In the genomic region with DNA sequence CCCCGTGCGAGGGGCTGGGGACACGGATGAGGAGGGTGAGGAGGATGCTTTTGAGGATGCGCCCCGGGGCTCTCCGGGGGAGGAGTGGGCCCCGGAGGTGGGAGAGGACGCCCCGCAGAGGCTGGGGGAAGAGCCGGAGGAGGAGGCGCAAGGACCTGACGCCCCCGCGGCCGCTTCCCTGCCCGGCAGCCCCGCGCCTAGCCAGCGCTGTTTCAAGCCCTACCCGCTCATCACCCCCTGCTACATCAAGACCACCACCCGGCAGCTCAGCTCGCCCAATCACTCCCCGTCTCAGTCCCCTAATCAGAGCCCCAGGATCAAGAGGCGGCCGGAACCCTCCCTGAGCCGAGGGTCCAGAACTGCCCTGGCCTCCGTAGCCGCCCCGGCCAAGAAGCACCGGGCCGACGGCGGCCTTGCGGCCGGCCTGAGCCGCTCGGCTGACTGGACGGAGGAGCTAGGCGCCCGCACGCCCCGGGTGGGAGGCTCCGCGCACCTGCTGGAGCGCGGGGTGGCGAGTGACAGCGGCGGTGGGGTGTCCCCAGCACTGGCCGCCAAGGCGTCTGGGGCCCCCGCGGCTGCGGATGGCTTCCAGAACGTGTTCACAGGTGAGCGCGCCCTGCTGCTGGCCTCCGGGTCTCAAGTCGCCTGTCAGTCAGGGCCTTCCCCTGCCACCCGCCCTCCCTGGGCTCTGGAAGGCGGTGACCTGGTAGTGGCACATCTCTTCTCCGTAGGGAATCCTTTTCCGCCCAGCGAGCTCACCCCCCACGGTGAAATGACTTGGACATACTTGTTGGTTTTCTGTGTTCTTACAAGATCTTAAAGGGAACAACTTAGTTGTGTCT, we compare ENCODE assay signal across 1 cellular context.
TF ChIP-seq lines count a peak whose summit lies in the region.

No MANE protein-coding gene starts in this region.

TF ChIP-seq in HEK293, 187 proteins besides CTCF, POLR2A, EP300 and RAD21 (continued from another document and continues in another):
- TF ChIP-seq, protein P1, sequence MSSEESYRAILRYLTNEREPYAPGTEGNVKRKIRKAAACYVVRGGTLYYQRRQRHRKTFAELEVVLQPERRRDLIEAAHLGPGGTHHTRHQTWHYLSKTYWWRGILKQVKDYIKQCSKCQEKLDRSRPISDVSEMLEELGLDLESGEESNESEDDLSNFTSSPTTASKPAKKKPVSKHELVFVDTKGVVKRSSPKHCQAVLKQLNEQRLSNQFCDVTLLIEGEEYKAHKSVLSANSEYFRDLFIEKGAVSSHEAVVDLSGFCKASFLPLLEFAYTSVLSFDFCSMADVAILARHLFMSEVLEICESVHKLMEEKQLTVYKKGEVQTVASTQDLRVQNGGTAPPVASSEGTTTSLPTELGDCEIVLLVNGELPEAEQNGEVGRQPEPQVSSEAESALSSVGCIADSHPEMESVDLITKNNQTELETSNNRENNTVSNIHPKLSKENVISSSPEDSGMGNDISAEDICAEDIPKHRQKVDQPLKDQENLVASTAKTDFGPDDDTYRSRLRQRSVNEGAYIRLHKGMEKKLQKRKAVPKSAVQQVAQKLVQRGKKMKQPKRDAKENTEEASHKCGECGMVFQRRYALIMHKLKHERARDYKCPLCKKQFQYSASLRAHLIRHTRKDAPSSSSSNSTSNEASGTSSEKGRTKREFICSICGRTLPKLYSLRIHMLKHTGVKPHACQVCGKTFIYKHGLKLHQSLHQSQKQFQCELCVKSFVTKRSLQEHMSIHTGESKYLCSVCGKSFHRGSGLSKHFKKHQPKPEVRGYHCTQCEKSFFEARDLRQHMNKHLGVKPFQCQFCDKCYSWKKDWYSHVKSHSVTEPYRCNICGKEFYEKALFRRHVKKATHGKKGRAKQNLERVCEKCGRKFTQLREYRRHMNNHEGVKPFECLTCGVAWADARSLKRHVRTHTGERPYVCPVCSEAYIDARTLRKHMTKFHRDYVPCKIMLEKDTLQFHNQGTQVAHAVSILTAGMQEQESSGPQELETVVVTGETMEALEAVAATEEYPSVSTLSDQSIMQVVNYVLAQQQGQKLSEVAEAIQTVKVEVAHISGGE (tag by site-specific recombination; conservative IDR thresholded peaks at IDR 0.05; ENCODE audit: low read depth): 0 out of 2 replicates have a peak, but pooled peaks have one; percentile 13
- TF ChIP-seq BCL11A (tag by site-specific recombination; IDR thresholded peaks at IDR 0.05; ENCODE audit: low read depth) (peak; percentile 11; the same call in 1 of the 2 replicates), ZNF561 (tag by site-specific recombination; IDR thresholded peaks at IDR 0.05; ENCODE audit: borderline replicate concordance) (no peak), EGR2 (tag by site-specific recombination; IDR thresholded peaks at IDR 0.05; ENCODE audit: low read depth) (peak; percentile 98), MEIS1 (CRISPR knock-in tag; IDR thresholded peaks at IDR 0.05; ENCODE audit: borderline replicate concordance) (no peak), ZNF324 (tag by site-specific recombination; IDR thresholded peaks at IDR 0.05) (0 out of 2 replicates have a peak, but pooled peaks have one; percentile 24), OVOL3 (tag by site-specific recombination; IDR thresholded peaks at IDR 0.05) (no peak), HOXD13 (CRISPR knock-in tag; IDR thresholded peaks at IDR 0.05; ENCODE audit: borderline replicate concordance) (no peak), ZNF274 (IDR thresholded peaks at IDR 0.05; ENCODE audit: low read length) (no peak), ZNF274 (tag by site-specific recombination; IDR thresholded peaks at IDR 0.05; ENCODE audit: borderline replicate concordance) (no peak), SCRT2 (tag by site-specific recombination; IDR thresholded peaks at IDR 0.05) (peak; percentile 95), ZNF704 (tag by site-specific recombination; IDR thresholded peaks at IDR 0.05) (no peak), SP3 (tag by site-specific recombination; IDR thresholded peaks at IDR 0.05) (peak; percentile 65), PATZ1 (tag by site-specific recombination; IDR thresholded peaks at IDR 0.05) (peak; percentile 72), ZNF302 (tag by site-specific recombination; IDR thresholded peaks at IDR 0.05; ENCODE audit: low read depth) (no peak), ZNF473 (tag by site-specific recombination; IDR thresholded peaks at IDR 0.05) (no peak), KLF1 (tag by site-specific recombination; IDR thresholded peaks at IDR 0.05) (peak; percentile 42), ZNF580 (tag by site-specific recombination; IDR thresholded peaks at IDR 0.05) (no peak), GLI4 (tag by site-specific recombination; IDR thresholded peaks at IDR 0.05) (no peak), ZNF184 (tag by site-specific recombination; IDR thresholded peaks at IDR 0.05) (no peak), ZNF658 (tag by site-specific recombination; IDR thresholded peaks at IDR 0.05) (no peak), ZNF621 (tag by site-specific recombination; IDR thresholded peaks at IDR 0.05) (no peak), ZFP37 (tag by site-specific recombination; IDR thresholded peaks at IDR 0.05) (peak; percentile 77; the same call in 1 of the 2 replicates), ZNF24 (tag by site-specific recombination; IDR thresholded peaks at IDR 0.05) (no peak), GLIS2 (tag by site-specific recombination; IDR thresholded peaks at IDR 0.05) (peak; percentile 92), ZNF558 (tag by site-specific recombination; IDR thresholded peaks at IDR 0.05) (no peak), TCF7L2 (IDR thresholded peaks at IDR 0.05; ENCODE audit: borderline replicate concordance, low read depth, low read length) (no peak), ZNF837 (tag by site-specific recombination; IDR thresholded peaks at IDR 0.05) (no peak), ZNF112 (tag by site-specific recombination; IDR thresholded peaks at IDR 0.05) (no peak), ZNF792 (tag by site-specific recombination; IDR thresholded peaks at IDR 0.05) (peak; percentile 20; the same call in 1 of the 2 replicates), ZEB2 (tag by site-specific recombination; IDR thresholded peaks at IDR 0.05) (peak; percentile 71), ZFP41 (tag by site-specific recombination; IDR thresholded peaks at IDR 0.05; ENCODE audit: borderline replicate concordance) (0 out of 2 replicates have a peak, but pooled peaks have one; percentile 51), ZNF596 (tag by site-specific recombination; IDR thresholded peaks at IDR 0.05) (no peak), ZBTB49 (tag by site-specific recombination; IDR thresholded peaks at IDR 0.05; ENCODE audit: low read depth) (no peak), ZNF548 (tag by site-specific recombination; IDR thresholded peaks at IDR 0.05) (no peak), REPIN1 (tag by site-specific recombination; IDR thresholded peaks at IDR 0.05; ENCODE audit: low read depth) (no peak; the same call in 1 of the 2 replicates), ZFP3 (tag by site-specific recombination; IDR thresholded peaks at IDR 0.05; ENCODE audit: low read depth) (no peak)
- TF ChIP-seq, protein P2, sequence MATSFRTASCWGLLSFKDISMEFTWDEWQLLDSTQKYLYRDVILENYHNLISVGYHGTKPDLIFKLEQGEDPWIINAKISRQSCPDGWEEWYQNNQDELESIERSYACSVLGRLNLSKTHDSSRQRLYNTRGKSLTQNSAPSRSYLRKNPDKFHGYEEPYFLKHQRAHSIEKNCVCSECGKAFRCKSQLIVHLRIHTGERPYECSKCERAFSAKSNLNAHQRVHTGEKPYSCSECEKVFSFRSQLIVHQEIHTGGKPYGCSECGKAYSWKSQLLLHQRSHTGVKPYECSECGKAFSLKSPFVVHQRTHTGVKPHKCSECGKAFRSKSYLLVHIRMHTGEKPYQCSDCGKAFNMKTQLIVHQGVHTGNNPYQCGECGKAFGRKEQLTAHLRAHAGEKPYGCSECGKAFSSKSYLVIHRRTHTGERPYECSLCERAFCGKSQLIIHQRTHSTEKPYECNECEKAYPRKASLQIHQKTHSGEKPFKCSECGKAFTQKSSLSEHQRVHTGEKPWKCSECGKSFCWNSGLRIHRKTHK (tag by site-specific recombination; IDR thresholded peaks at IDR 0.05): no peak
- TF ChIP-seq, protein P3, sequence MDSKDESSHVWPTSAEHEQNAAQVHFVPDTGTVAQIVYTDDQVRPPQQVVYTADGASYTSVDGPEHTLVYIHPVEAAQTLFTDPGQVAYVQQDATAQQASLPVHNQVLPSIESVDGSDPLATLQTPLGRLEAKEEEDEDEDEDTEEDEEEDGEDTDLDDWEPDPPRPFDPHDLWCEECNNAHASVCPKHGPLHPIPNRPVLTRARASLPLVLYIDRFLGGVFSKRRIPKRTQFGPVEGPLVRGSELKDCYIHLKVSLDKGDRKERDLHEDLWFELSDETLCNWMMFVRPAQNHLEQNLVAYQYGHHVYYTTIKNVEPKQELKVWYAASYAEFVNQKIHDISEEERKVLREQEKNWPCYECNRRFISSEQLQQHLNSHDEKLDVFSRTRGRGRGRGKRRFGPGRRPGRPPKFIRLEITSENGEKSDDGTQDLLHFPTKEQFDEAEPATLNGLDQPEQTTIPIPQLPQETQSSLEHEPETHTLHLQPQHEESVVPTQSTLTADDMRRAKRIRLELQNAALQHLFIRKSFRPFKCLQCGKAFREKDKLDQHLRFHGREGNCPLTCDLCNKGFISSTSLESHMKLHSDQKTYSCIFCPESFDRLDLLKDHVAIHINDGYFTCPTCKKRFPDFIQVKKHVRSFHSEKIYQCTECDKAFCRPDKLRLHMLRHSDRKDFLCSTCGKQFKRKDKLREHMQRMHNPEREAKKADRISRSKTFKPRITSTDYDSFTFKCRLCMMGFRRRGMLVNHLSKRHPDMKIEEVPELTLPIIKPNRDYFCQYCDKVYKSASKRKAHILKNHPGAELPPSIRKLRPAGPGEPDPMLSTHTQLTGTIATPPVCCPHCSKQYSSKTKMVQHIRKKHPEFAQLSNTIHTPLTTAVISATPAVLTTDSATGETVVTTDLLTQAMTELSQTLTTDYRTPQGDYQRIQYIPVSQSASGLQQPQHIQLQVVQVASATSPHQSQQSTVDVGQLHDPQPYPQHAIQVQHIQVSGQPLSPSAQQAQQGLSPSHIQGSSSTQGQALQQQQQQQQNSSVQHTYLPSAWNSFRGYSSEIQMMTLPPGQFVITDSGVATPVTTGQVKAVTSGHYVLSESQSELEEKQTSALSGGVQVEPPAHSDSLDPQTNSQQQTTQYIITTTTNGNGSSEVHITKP (tag by site-specific recombination; IDR thresholded peaks at IDR 0.05): no peak; the same call in 1 of the 2 replicates
- TF ChIP-seq, protein P4, sequence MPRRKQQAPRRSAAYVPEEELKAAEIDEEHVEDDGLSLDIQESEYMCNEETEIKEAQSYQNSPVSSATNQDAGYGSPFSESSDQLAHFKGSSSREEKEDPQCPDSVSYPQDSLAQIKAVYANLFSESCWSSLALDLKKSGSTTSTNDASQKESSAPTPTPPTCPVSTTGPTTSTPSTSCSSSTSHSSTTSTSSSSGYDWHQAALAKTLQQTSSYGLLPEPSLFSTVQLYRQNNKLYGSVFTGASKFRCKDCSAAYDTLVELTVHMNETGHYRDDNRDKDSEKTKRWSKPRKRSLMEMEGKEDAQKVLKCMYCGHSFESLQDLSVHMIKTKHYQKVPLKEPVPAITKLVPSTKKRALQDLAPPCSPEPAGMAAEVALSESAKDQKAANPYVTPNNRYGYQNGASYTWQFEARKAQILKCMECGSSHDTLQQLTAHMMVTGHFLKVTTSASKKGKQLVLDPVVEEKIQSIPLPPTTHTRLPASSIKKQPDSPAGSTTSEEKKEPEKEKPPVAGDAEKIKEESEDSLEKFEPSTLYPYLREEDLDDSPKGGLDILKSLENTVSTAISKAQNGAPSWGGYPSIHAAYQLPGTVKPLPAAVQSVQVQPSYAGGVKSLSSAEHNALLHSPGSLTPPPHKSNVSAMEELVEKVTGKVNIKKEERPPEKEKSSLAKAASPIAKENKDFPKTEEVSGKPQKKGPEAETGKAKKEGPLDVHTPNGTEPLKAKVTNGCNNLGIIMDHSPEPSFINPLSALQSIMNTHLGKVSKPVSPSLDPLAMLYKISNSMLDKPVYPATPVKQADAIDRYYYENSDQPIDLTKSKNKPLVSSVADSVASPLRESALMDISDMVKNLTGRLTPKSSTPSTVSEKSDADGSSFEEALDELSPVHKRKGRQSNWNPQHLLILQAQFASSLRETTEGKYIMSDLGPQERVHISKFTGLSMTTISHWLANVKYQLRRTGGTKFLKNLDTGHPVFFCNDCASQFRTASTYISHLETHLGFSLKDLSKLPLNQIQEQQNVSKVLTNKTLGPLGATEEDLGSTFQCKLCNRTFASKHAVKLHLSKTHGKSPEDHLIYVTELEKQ (tag by site-specific recombination; IDR thresholded peaks at IDR 0.05; ENCODE audit: borderline replicate concordance): no peak
